10 cellular contexts compared by ENCODE assay signal in genomic region chr1:244445320-244446181, GRCh38. TPM values are rescaled to one million over a fixed set of nuclear protein-coding genes. Genes with fewer than 3 reads are reported as not detected.
DNase-seq lines count a peak whose midpoint lies in the region; ATAC-seq and TF ChIP-seq lines count a peak whose summit lies in the region.
"Had no signal": no experiment of that assay in that cellular context is flagged by ENCODE, and none has a peak within 500 bp of the region (broad histone marks: within the 10 kb centered on the region; RNA-seq: fewer than 3 reads in every experiment).

No MANE protein-coding gene starts in this region.

- peaks cover 47% of the 10 kb centered on the region for H3K4me1 ChIP-seq in ACC112 (ENCODE audit: control insufficient read depth, insufficient read depth, low read length, unreplicated experiment)
- H3K4me1 ChIP-seq in HUES48 (ENCODE audit: control insufficient read depth, insufficient read depth, low read length) = peaks cover 62% of the 10 kb centered on the region
- peaks cover 16% of the 10 kb centered on the region for H3K4me1 ChIP-seq in colonic mucosa
- H3K4me1 ChIP-seq in suprapubic skin = peaks cover 44% of the 10 kb centered on the region

- no peak for TF ChIP-seq EP300 in suprapubic skin (IDR thresholded peaks at IDR 0.05)

- H3K36me3 ChIP-seq in ACC112 (ENCODE audit: insufficient read depth, low read length) (peaks cover 3% of the 10 kb centered on the region; the same call in 1 of the 2 replicates), HUES48 (ENCODE audit: control insufficient read depth, insufficient read depth, low read length) (peaks cover 14% of the 10 kb centered on the region; the same call in 1 of the 2 replicates), colonic mucosa (no peaks in the 10 kb centered on the region), suprapubic skin (no peaks in the 10 kb centered on the region)

- TF ChIP-seq CTCF in colonic mucosa (IDR thresholded peaks at IDR 0.05) (no peak), suprapubic skin (IDR thresholded peaks at IDR 0.05) (no peak)

- 0 out of 2 replicates have a peak overlapping the region, but pooled peaks have one; percentile 33 for H3K4me3 ChIP-seq in ACC112 (ENCODE audit: low read depth, low read length)
- peak overlapping the region; percentile 7; the same call in 1 of the 2 replicates for H3K4me3 ChIP-seq in HUES48 (ENCODE audit: low read depth, low read length)
- H3K4me3 ChIP-seq in colonic mucosa = no peak overlapping the region
- no peak overlapping the region for H3K4me3 ChIP-seq in suprapubic skin

- H3K27me3 ChIP-seq in ACC112 (ENCODE audit: insufficient read depth, low read length) (no peaks in the 10 kb centered on the region), HUES48 (ENCODE audit: control insufficient read depth, insufficient read depth, low read length) (no peaks in the 10 kb centered on the region), colonic mucosa (no peaks in the 10 kb centered on the region), suprapubic skin (no peaks in the 10 kb centered on the region)

- no peak for TF ChIP-seq POLR2A in suprapubic skin (IDR thresholded peaks at IDR 0.05)

- DNase-seq in colonic mucosa (no peak), naive B cell (no peak), suprapubic skin (ENCODE audit: low spot score in 2 of 2) (no peak), NCI-H524 treated with DMSO at 0.1 percent for 48 hours (lab: John Stamatoyannopoulos, UW) (no peak), NCI-H1105 treated with DMSO at 0.1 percent for 48 hours (lab: John Stamatoyannopoulos, UW) (no peak)
- DNase-seq: erythroblast, retina had no signal

- H3K4me3 Mint-ChIP-seq in naive B cell = peak overlapping the region in 1 of 8 donors; percentile 55

- H2AFZ ChIP-seq in ACC112 (ENCODE audit: low read length, unreplicated experiment) = no peak overlapping the region

- ATAC-seq in naive B cell (ENCODE audit: low read depth in 2 of 2) (no peak), GM19035 (IDR thresholded peaks at IDR 0.05; ENCODE audit: unreplicated experiment) (no peak)

- WGBS in suprapubic skin = 53% methylated on average over 2 of the region's 2 CpGs

- H3K36me3 Mint-ChIP-seq in naive B cell = no peaks in the 10 kb centered on the region

- H3K9me3 ChIP-seq in HUES48 (ENCODE audit: control insufficient read depth, insufficient read depth, low read length) (no peaks in the 10 kb centered on the region), colonic mucosa (no peaks in the 10 kb centered on the region), suprapubic skin (no peaks in the 10 kb centered on the region)

- H3K9ac ChIP-seq in HUES48 (ENCODE audit: low read depth, low read length) (no peak overlapping the region), colonic mucosa (ENCODE audit: low read depth in 2 of 2, low read length in 2 of 2) (peak overlapping the region; percentile 17 to 63)

- H3K79me2 ChIP-seq in ACC112 (ENCODE audit: control insufficient read depth, insufficient read depth, low read length, unreplicated experiment) = peaks cover 85% of the 10 kb centered on the region

- H3K27ac Mint-ChIP-seq in naive B cell = peak overlapping the region in 4 of 6 donors; percentile 4 to 88 (median 54)

- intact Hi-C loops in colonic mucosa (cut with DNase I) = no loop called here

- H3K27ac ChIP-seq in ACC112 (ENCODE audit: low read depth, low read length) = peak overlapping the region; percentile 53
- no peak overlapping the region for H3K27ac ChIP-seq in HUES48 (ENCODE audit: low read depth, low read length)
- peak overlapping the region; percentile 15 for H3K27ac ChIP-seq in colonic mucosa
- no peak overlapping the region for H3K27ac ChIP-seq in suprapubic skin

- H3K9me3 Mint-ChIP-seq in naive B cell = no peaks in the 10 kb centered on the region

- H3K27me3 Mint-ChIP-seq in naive B cell = no peaks in the 10 kb centered on the region

- H3K4me1 Mint-ChIP-seq in naive B cell = peaks cover 40 to 54% (median 46%) of the 10 kb centered on the region in 3 donors

RNA-seq across cellular contexts. Expression of gene ADSS2, which starts 6.2 kb away (rescaled TPM):
- total RNA-seq in colonic mucosa (10 to 100 TPM; 40.8 to 48.6 TPM), suprapubic skin (10 to 100 TPM; 39.8 to 65.3 (median 52.1) TPM)
- 10 to 100 TPM; 19.4 to 28.9 (median 25.8) TPM for polyA plus RNA-seq in naive B cell (ENCODE audit: low read depth in 6 of 6)

RNA-seq across cellular contexts. Expression of gene CATSPERE, which starts 15.5 kb away (rescaled TPM):
- total RNA-seq in colonic mucosa = under 1 TPM; 0.22 to 0.27 TPM
- polyA plus RNA-seq in naive B cell (ENCODE audit: low read depth in 6 of 6) = 1 to 10 TPM in 3 of 6 donors, under 1 TPM in 3; 0.16 to 1.5 (median 0.91) TPM
- 1 to 10 TPM in 1 of 4 donors, under 1 TPM in 3; 0.45 to 1.4 (median 0.55) TPM for total RNA-seq in suprapubic skin

Comparison
In these comparisons a context has a peak if more than half of its experiments do, and no peak if none do; other contexts are left out.
1. H3K27ac ChIP-seq: peak in ACC112 (single experiment) and colonic mucosa (single experiment); none in HUES48 (single experiment) and suprapubic skin (single experiment).
2. H3K4me3 ChIP-seq: peak in ACC112 (single experiment) and HUES48 (single experiment); none in colonic mucosa (single experiment) and suprapubic skin (single experiment).